In the genomic region with DNA sequence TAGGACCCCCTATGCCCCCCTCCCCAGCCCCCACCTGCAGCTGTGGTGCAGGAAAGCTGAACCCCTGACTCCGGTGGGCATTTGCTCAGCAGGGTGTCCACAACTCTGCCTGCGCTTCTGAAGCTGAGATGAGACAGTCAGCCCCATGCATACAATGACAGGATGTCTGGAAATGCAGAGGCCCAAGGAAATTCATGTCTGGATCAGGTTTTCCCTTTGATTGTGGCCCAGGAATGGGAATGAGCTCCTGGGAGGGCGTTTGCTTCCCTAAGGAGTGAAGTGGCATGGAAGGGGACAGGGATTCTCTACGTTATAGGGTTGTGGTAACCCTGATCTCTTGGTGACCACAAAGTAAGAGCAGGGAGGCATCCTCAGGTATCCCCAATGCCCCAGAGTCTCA, we compare ENCODE assay signal across 5 cellular contexts. TPM values are rescaled to one million over a fixed set of nuclear protein-coding genes. Genes with fewer than 3 reads are reported as not detected.
"Had no signal": no experiment of that assay in that cellular context is flagged by ENCODE, and none has a peak within 500 bp of the region (broad histone marks: within the 10 kb centered on the region; RNA-seq: fewer than 3 reads in every experiment).

No MANE protein-coding gene starts in this region.

RNA-seq across cellular contexts. Expression of a gene that starts 22.2 kb away (rescaled TPM):
- total RNA-seq: activated B cell treated with CpG ODN at 0.5 μM for 24 hours; activated CD8-positive, alpha-beta T cell treated with anti-CD3 and anti-CD28 coated beads, Interleukin-2, amount 10 ng/mL, durations not matched to agents 7 days and 5 days; activated T-cell treated with anti-CD3 and anti-CD28 coated beads, Interleukin-2, amount 50 U/mL, for 4 hours; astrocyte; SJSA1 had no signal
